8 cellular contexts compared by ENCODE assay signal in genomic region chr19:10292206-10292788, GRCh38. TPM values are rescaled to one million over a fixed set of nuclear protein-coding genes. Genes with fewer than 3 reads are reported as not detected.
DNase-seq lines count a peak whose midpoint lies in the region; ATAC-seq and TF ChIP-seq lines count a peak whose summit lies in the region.

No MANE protein-coding gene starts in this region.

- intact Hi-C loops in left colon (cut with DNase I, micrococcal nuclease) = no loop called here

- peak overlapping the region; percentile 85 for H3K4me3 ChIP-seq in ACC112 (ENCODE audit: low read depth, low read length)
- peak overlapping the region; percentile 46 for H3K4me3 ChIP-seq in LNCaP clone FGC (ENCODE audit: low read depth, low read length)
- peak overlapping the region; percentile 69 for H3K4me3 ChIP-seq in WI38 (ENCODE audit: low read depth, low read length)

- H3K27ac ChIP-seq in ACC112 (ENCODE audit: low read depth, low read length) = no peak overlapping the region

- H3K4me1 ChIP-seq in ACC112 (ENCODE audit: control insufficient read depth, insufficient read depth, low read length, unreplicated experiment) = no peaks in the 10 kb centered on the region

- H2AFZ ChIP-seq in ACC112 (ENCODE audit: low read length, unreplicated experiment) = no peak overlapping the region

- 0 out of 2 replicates have a peak, but pooled peaks cover 3% of the 10 kb centered on the region for H3K27me3 ChIP-seq in ACC112 (ENCODE audit: insufficient read depth, low read length)

- TF ChIP-seq CTCF in LNCaP clone FGC (IDR thresholded peaks at IDR 0.05; ENCODE audit: control insufficient read depth, extremely low read depth, insufficient read depth) = no peak
- no peak for TF ChIP-seq CTCF in WI38 (IDR thresholded peaks at IDR 0.05; ENCODE audit: low read depth, low read length)

- ATAC-seq in GM19438 (IDR thresholded peaks at IDR 0.05; ENCODE audit: low read depth, unreplicated experiment) = peak; percentile 47
- ATAC-seq in left colon = peak; percentile 80
- no peak for ATAC-seq in GM19324 (IDR thresholded peaks at IDR 0.05; ENCODE audit: low FRiP score, unreplicated experiment)

- DNase-seq in LNCaP clone FGC (ENCODE audit: low read depth) (no peak), left colon (peak; percentile 90 to 94)
- DNase-seq in central memory CD4-positive, alpha-beta T cell = peak; percentile 38
- peak; percentile 75 to 80 for DNase-seq in stimulated activated CD4-positive, alpha-beta T cell treated with anti-CD3 and anti-CD28 coated beads, Interleukin-2, amount 100 ng/mL, for 48 hours

- 0 out of 2 replicates have a peak, but pooled peaks cover 3% of the 10 kb centered on the region for H3K36me3 ChIP-seq in ACC112 (ENCODE audit: insufficient read depth, low read length)

- H3K79me2 ChIP-seq in ACC112 (ENCODE audit: control insufficient read depth, insufficient read depth, low read length, unreplicated experiment) = no peaks in the 10 kb centered on the region

RNA-seq across cellular contexts. Expression of gene ICAM5, which starts 2.5 kb away (rescaled TPM):
- total RNA-seq in left colon = 1 to 10 TPM in 1 of 2 donors, under 1 TPM in 1; 0.76 to 1.1 TPM

RNA-seq across cellular contexts. Expression of gene ICAM4, which starts 5.5 kb away (rescaled TPM):
- under 1 TPM in 1 of 2 donors, not detected in 1; 0.53 TPM for total RNA-seq in left colon

RNA-seq across cellular contexts. Expression of gene ZGLP1, which starts 17.3 kb away (rescaled TPM):
- 1 to 10 TPM; 1.6 to 2.8 TPM for total RNA-seq in left colon

RNA-seq across cellular contexts. Expression of gene ICAM1, which starts 21.4 kb away (rescaled TPM):
- total RNA-seq in left colon = 1 to 10 TPM; 7.7 to 8.7 TPM

RNA-seq across cellular contexts. Expression of gene FDX2, which starts 23.5 kb away (rescaled TPM):
- total RNA-seq in left colon = 10 to 100 TPM; 11.2 to 11.8 TPM
